ENCODE assay signal across 20 cellular contexts in the genomic region with DNA sequence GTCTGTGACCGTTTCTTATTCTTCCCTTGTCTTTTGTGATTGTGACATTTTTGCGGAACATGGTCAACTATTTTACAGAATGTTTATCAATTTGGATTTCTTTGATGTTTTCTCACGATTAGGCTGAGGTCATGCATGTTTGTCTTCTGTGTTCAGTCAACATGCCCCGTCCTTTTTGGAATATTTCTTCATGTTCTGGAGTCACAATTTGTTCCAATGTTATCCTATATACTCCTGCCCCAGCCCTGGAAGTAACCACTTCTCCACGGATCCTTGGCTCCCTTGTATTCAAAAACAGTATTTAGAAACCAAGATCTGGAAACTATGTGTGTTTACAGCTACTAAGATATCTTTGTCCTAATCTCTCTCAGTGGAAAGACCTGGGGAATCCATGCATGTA. TPM values are rescaled to one million over a fixed set of nuclear protein-coding genes. Genes with fewer than 3 reads are reported as not detected.
DNase-seq lines count a peak whose midpoint lies in the region; ATAC-seq and TF ChIP-seq lines count a peak whose summit lies in the region.
"Had no signal": no experiment of that assay in that cellular context is flagged by ENCODE, and none has a peak within 500 bp of the region (broad histone marks: within the 10 kb centered on the region; RNA-seq: fewer than 3 reads in every experiment).

No MANE protein-coding gene starts in this region.

- no peaks in the 10 kb centered on the region for H3K9me3 Mint-ChIP-seq in activated naive CD4-positive, alpha-beta T cell treated with anti-CD3 and anti-CD28 coated beads for 36 hours
- H3K9me3 Mint-ChIP-seq in central memory CD8-positive, alpha-beta T cell: no peaks in the 10 kb centered on the region
- no peaks in the 10 kb centered on the region for H3K9me3 Mint-ChIP-seq in stimulated activated naive CD8-positive, alpha-beta T cell treated with anti-CD3 and anti-CD28 coated beads, Interleukin-15, amount 100 ng/mL, for 72 hours
- H3K9me3 Mint-ChIP-seq: dendritic cell treated with granulocyte-macrophage colony-stimulating factor and Interleukin-4, amounts not matched to agents 40 ng/mL and 50 ng/mL, for 4 days; stimulated activated memory B cell treated with anti-CD40 and anti-IgM and Interleukin-4, amounts not matched to agents 10 μg/mL and 1 μg/mL and 100 μg/mL, for 72 hours had no signal

- H3F3A ChIP-seq in Loucy (ENCODE audit: low read depth): peaks cover 19% of the 10 kb centered on the region; the same call in 1 of the 2 replicates

- no peak overlapping the region for H3K9ac ChIP-seq in Loucy (ENCODE audit: low read depth, low read length, poor library complexity, severe bottlenecking)

- H3K79me2 ChIP-seq in Loucy (ENCODE audit: insufficient read depth, low read length): peaks cover 66% of the 10 kb centered on the region

- H2AFZ ChIP-seq in Loucy (ENCODE audit: low read length): no peak overlapping the region

- peaks cover 42% of the 10 kb centered on the region for H3K4me1 ChIP-seq in Loucy (ENCODE audit: insufficient read depth, low read length, poor library complexity, severe bottlenecking)
- H3K4me1 ChIP-seq: breast epithelium had no signal

- no peak for ATAC-seq in central memory CD8-positive, alpha-beta T cell (replicated peaks; ENCODE audit: extremely low read depth, poor library complexity, severe bottlenecking)
- ATAC-seq in stimulated activated naive CD8-positive, alpha-beta T cell treated with anti-CD3 and anti-CD28 coated beads, Interleukin-15, amount 100 ng/mL, for 72 hours: no peak
- ATAC-seq in HG03095 (IDR thresholded peaks at IDR 0.05; ENCODE audit: unreplicated experiment): no peak
- ATAC-seq: left cardiac atrium; SK-N-SH treated with all-trans-retinoic acid at 6 μM for 48 hours; stimulated activated memory B cell treated with anti-CD40 and anti-IgM and Interleukin-4, amounts not matched to agents 10 μg/mL and 1 μg/mL and 100 μg/mL, for 72 hours had no signal

- H3K36me3 ChIP-seq in Loucy (ENCODE audit: insufficient read depth, low read length): peaks cover 16% of the 10 kb centered on the region; the same call in 1 of the 2 replicates
- H3K36me3 ChIP-seq: breast epithelium had no signal

- no peak overlapping the region for H3K4me3 Mint-ChIP-seq in activated naive CD4-positive, alpha-beta T cell treated with anti-CD3 and anti-CD28 coated beads for 36 hours
- H3K4me3 Mint-ChIP-seq in central memory CD8-positive, alpha-beta T cell: peak overlapping the region; percentile 40
- H3K4me3 Mint-ChIP-seq in stimulated activated naive CD8-positive, alpha-beta T cell treated with anti-CD3 and anti-CD28 coated beads, Interleukin-15, amount 100 ng/mL, for 72 hours: peak overlapping the region; percentile 8 to 51
- H3K4me3 Mint-ChIP-seq: dendritic cell treated with granulocyte-macrophage colony-stimulating factor and Interleukin-4, amounts not matched to agents 40 ng/mL and 50 ng/mL, for 4 days; stimulated activated memory B cell treated with anti-CD40 and anti-IgM and Interleukin-4, amounts not matched to agents 10 μg/mL and 1 μg/mL and 100 μg/mL, for 72 hours had no signal

- peak overlapping the region; percentile 31 for H3K4me3 ChIP-seq in Loucy (ENCODE audit: low read length, poor library complexity, severe bottlenecking)
- H3K4me3 ChIP-seq: breast epithelium, right atrium auricular region, upper lobe of left lung had no signal

- peak overlapping the region; percentile 71 for H3K4me2 ChIP-seq in Loucy (ENCODE audit: low read depth, low read length, poor library complexity, severe bottlenecking)

- intact Hi-C loops in activated naive CD4-positive, alpha-beta T cell treated with anti-CD3 and anti-CD28 coated beads for 36 hours (cut with micrococcal nuclease): no loop called here

- CTCF ChIA-PET in activated naive CD4-positive, alpha-beta T cell treated with anti-CD3 and anti-CD28 coated beads for 36 hours (lab: Charles Lee): interaction anchor here (1.2 to 2.0 kb wide), 3 partner anchors 8 to 15 kb away, joined by 3 to 6 read pairs (median 4); no protein-coding TSS in a partner anchor

- peaks cover 62% of the 10 kb centered on the region for H3K4me1 Mint-ChIP-seq in activated naive CD4-positive, alpha-beta T cell treated with anti-CD3 and anti-CD28 coated beads for 36 hours (ENCODE audit: low read depth)
- H3K4me1 Mint-ChIP-seq in central memory CD8-positive, alpha-beta T cell: peaks cover 47% of the 10 kb centered on the region
- H3K4me1 Mint-ChIP-seq in stimulated activated naive CD8-positive, alpha-beta T cell treated with anti-CD3 and anti-CD28 coated beads, Interleukin-15, amount 100 ng/mL, for 72 hours: peaks cover 56% of the 10 kb centered on the region

- H3K27ac Mint-ChIP-seq in activated naive CD4-positive, alpha-beta T cell treated with anti-CD3 and anti-CD28 coated beads for 36 hours: peak overlapping the region; percentile 61
- peak overlapping the region; percentile 70 for H3K27ac Mint-ChIP-seq in central memory CD8-positive, alpha-beta T cell (ENCODE audit: low read depth)
- peak overlapping the region; percentile 83 to 91 for H3K27ac Mint-ChIP-seq in stimulated activated naive CD8-positive, alpha-beta T cell treated with anti-CD3 and anti-CD28 coated beads, Interleukin-15, amount 100 ng/mL, for 72 hours
- H3K27ac Mint-ChIP-seq: dendritic cell treated with granulocyte-macrophage colony-stimulating factor and Interleukin-4, amounts not matched to agents 40 ng/mL and 50 ng/mL, for 4 days; stimulated activated memory B cell treated with anti-CD40 and anti-IgM and Interleukin-4, amounts not matched to agents 10 μg/mL and 1 μg/mL and 100 μg/mL, for 72 hours had no signal

- no peaks in the 10 kb centered on the region for H3K27me3 ChIP-seq in Loucy (ENCODE audit: insufficient read depth, low read length, poor library complexity, severe bottlenecking)
- H3K27me3 ChIP-seq: breast epithelium, right atrium auricular region, upper lobe of left lung had no signal

- DNase-seq in activated naive CD4-positive, alpha-beta T cell treated with anti-CD3 and anti-CD28 coated beads for 36 hours: no peak
- no peak for DNase-seq in activated naive CD4-positive, alpha-beta T cell treated with anti-CD3 and anti-CD28 coated beads, Interleukin-2, amount 50 U/mL, for 16 hours
- no peak for DNase-seq in central memory CD8-positive, alpha-beta T cell (ENCODE audit: low spot score in 2 of 2)
- DNase-seq in stimulated activated naive CD8-positive, alpha-beta T cell treated with anti-CD3 and anti-CD28 coated beads, Interleukin-15, amount 100 ng/mL, for 72 hours: no peak
- DNase-seq in NCI-H128 (lab: John Stamatoyannopoulos, UW; ENCODE audit: unreplicated experiment) (no peak), activated gamma-delta T cell treated with Interleukin-2 at 50 U/mL for 16 hours (no peak)
- DNase-seq: activated naive CD4-positive, alpha-beta T cell treated with Interleukin-2 at 50 U/mL for 16 hours; foreskin melanocyte; left cardiac atrium; midbrain; NCI-H2029 treated with DMSO at 0.1 percent for 48 hours; NK-92 treated with Interleukin-12 subunit alpha and Interleukin-12 subunit beta, amount 100 ng/mL, for 24 hours; upper lobe of left lung had no signal

- peaks cover 17% of the 10 kb centered on the region for H4K20me1 ChIP-seq in Loucy (ENCODE audit: insufficient read depth, low read length, poor library complexity, severe bottlenecking)

- TF ChIP-seq CTCF in Loucy (conservative IDR thresholded peaks at IDR 0.05; ENCODE audit: low read length): no peak

- H3K27me3 Mint-ChIP-seq in activated naive CD4-positive, alpha-beta T cell treated with anti-CD3 and anti-CD28 coated beads for 36 hours (ENCODE audit: low read depth): no peaks in the 10 kb centered on the region
- no peaks in the 10 kb centered on the region for H3K27me3 Mint-ChIP-seq in central memory CD8-positive, alpha-beta T cell
- H3K27me3 Mint-ChIP-seq in stimulated activated naive CD8-positive, alpha-beta T cell treated with anti-CD3 and anti-CD28 coated beads, Interleukin-15, amount 100 ng/mL, for 72 hours: no peaks in the 10 kb centered on the region
- H3K27me3 Mint-ChIP-seq: dendritic cell treated with granulocyte-macrophage colony-stimulating factor and Interleukin-4, amounts not matched to agents 40 ng/mL and 50 ng/mL, for 4 days; stimulated activated memory B cell treated with anti-CD40 and anti-IgM and Interleukin-4, amounts not matched to agents 10 μg/mL and 1 μg/mL and 100 μg/mL, for 72 hours had no signal

- no peaks in the 10 kb centered on the region for H3K9me2 ChIP-seq in Loucy (replicated peaks; ENCODE audit: low read depth, low read length)

- H3K9me3 ChIP-seq in Loucy (ENCODE audit: insufficient read depth, low read depth, low read length): no peaks in the 10 kb centered on the region
- H3K9me3 ChIP-seq: breast epithelium, right atrium auricular region, upper lobe of left lung had no signal

- peaks cover 42% of the 10 kb centered on the region for H3K36me3 Mint-ChIP-seq in activated naive CD4-positive, alpha-beta T cell treated with anti-CD3 and anti-CD28 coated beads for 36 hours (ENCODE audit: low read depth)
- peaks cover 26% of the 10 kb centered on the region for H3K36me3 Mint-ChIP-seq in central memory CD8-positive, alpha-beta T cell (ENCODE audit: insufficient read depth)

RNA-seq across cellular contexts. Expression of a gene that starts 9.6 kb away (rescaled TPM):
- total RNA-seq in activated naive CD4-positive, alpha-beta T cell treated with anti-CD3 and anti-CD28 coated beads for 36 hours: 100 to 1,000 TPM in 1 of 2 experiments, 10 to 100 TPM in 1; 99.8 to 104 TPM

RNA-seq across cellular contexts. Expression of a gene that starts 23.8 kb away (rescaled TPM):
- total RNA-seq in activated naive CD4-positive, alpha-beta T cell treated with anti-CD3 and anti-CD28 coated beads for 36 hours: not detected
